7 cellular contexts compared by ENCODE assay signal in genomic region chr11:90717522-90717921, GRCh38.
"Had no signal": no experiment of that assay in that cellular context is flagged by ENCODE, and none has a peak within 500 bp of the region (broad histone marks: within the 10 kb centered on the region; RNA-seq: fewer than 3 reads in every experiment).

No MANE protein-coding gene starts in this region.

- H3K9me3 ChIP-seq: HAP-1 had no signal

- DNase-seq: GOT3, HFFc6, IMR-90, KG1 had no signal

- ATAC-seq: HCT116, K562 had no signal

- H3K4me3 ChIP-seq: HAP-1, K562 had no signal

- H3K4me3 Mint-ChIP-seq: HFFc6 had no signal

- H3K27ac Mint-ChIP-seq: HFFc6 had no signal

- H3K36me3 ChIP-seq: HAP-1 had no signal

- H3K4me1 ChIP-seq: HAP-1 had no signal
